In the genomic region with DNA sequence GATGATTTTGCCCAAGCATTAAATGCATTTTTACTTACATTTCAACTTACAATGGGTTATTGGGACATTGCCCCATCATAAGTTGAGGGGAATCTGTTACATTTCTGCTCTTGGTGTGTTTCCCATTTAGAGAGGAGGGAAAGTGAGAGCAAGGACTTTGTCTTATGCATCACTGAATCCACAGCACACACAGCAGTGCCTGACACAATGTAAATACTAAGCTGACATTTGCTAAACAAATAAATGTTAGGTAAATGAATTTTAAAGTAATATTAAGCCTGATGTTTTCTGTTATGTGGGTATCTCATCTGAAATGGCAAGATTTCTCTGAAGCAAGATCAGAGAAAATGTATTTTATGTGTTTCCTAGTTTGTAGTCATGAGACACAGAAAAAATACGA, we compare ENCODE assay signal across 18 cellular contexts.
"Had no signal": no experiment of that assay in that cellular context is flagged by ENCODE, and none has a peak within 500 bp of the region (broad histone marks: within the 10 kb centered on the region; RNA-seq: fewer than 3 reads in every experiment).

No MANE protein-coding gene starts in this region.

- H2AFZ ChIP-seq: neural progenitor cell had no signal

- H3K27ac ChIP-seq: gastrocnemius medialis, heart left ventricle, neural progenitor cell, prostate gland, right atrium auricular region, tibial artery had no signal

- H3K4me3 ChIP-seq: gastrocnemius medialis, heart left ventricle, neural progenitor cell, prostate gland, right atrium auricular region, tibial artery had no signal

- H3K36me3 ChIP-seq: gastrocnemius medialis, heart left ventricle, neural progenitor cell, prostate gland, right atrium auricular region, tibial artery had no signal

- DNase-seq: activated CD4-positive, alpha-beta T cell treated with anti-CD3 and anti-CD28 coated beads, Interleukin-2, amount 10 ng/mL, durations not matched to agents 7 days and 5 days; activated CD8-positive, alpha-beta T cell treated with anti-CD3 and anti-CD28 coated beads, Interleukin-2, amount 10 ng/mL, durations not matched to agents 7 days and 5 days; activated naive CD4-positive, alpha-beta T cell treated with anti-CD3 and anti-CD28 coated beads, Interleukin-2, amount 10 ng/mL, durations not matched to agents 7 days and 5 days; activated T-cell treated with anti-CD3 and anti-CD28 coated beads, Interleukin-2, amount 50 U/mL, for 24 hours; aorta; cortex of kidney; gastrocnemius medialis; heart left ventricle; kidney glomerular epithelial cell; left ventricle myocardium superior; naive B cell; stimulated activated CD4-positive, alpha-beta T cell treated with anti-CD3 and anti-CD28 coated beads, Interleukin-2, amount 100 ng/mL, for 24 hours; stimulated activated naive CD8-positive, alpha-beta T cell treated with anti-CD3 and anti-CD28 coated beads, Interleukin-15, Interleukin-2, amounts not matched to agents 100 U/mL and 50 U/mL, for 24 hours; substantia nigra; tibial artery had no signal

- H3K9me3 ChIP-seq: gastrocnemius medialis, heart left ventricle, prostate gland, right atrium auricular region, tibial artery had no signal

- H3K9ac ChIP-seq: neural progenitor cell had no signal

- H3K27me3 ChIP-seq: gastrocnemius medialis, heart left ventricle, neural progenitor cell, right atrium auricular region, tibial artery had no signal

- H3K4me2 ChIP-seq: neural progenitor cell had no signal
